ENCODE assay signal across 29 cellular contexts in the genomic region with DNA sequence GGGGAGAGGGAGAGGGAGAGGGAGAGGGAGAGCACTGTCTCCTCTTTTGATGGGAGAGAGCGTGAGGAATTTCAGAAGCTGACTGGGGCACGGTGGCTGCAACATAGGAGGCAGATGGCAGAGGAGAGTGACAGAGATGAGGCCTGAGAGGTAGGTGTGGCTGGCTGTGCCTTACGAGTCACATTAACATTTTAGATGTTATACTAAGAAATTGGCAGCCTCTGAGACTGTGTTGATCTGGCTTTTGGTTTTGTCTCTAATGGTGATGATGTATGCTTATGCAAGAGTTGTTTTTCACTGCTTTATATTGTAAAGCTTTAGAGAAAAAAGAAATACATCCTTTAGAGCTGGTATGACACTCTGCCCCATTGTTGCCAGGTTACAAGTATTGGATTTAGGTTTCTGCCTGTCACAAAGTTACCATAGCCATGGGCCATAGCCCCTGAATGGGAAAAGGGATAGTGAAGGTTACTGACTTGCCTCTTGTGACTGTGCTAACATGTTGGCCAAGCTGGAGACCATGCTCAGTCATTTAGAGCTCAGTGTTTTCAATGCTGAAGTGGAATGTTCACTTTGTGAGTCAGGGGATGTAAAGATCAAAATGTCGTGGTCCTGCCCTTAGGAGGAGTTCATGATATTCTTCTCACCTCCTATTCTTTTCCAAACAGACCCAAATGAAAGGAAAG.
DNase-seq lines count a peak whose midpoint lies in the region; ATAC-seq, FAIRE-seq and TF ChIP-seq lines count a peak whose summit lies in the region.
"Had no signal": no experiment of that assay in that cellular context is flagged by ENCODE, and none has a peak within 500 bp of the region (broad histone marks: within the 10 kb centered on the region; RNA-seq: fewer than 3 reads in every experiment).

No MANE protein-coding gene starts in this region.

- H3K27me3 ChIP-seq in breast epithelium (no peaks in the 10 kb centered on the region), RWPE2 (ENCODE audit: insufficient read depth, poor library complexity, severe bottlenecking) (peaks cover 2% of the 10 kb centered on the region)
- H3K27me3 ChIP-seq: uterus had no signal

- H3K4me1 ChIP-seq in breast epithelium = no peaks in the 10 kb centered on the region
- H3K4me1 ChIP-seq in RWPE2 (ENCODE audit: insufficient read depth, poor library complexity, severe bottlenecking) = peaks cover 2% of the 10 kb centered on the region
- H3K4me1 ChIP-seq: A549, parathyroid adenoma, uterus had no signal

- intact Hi-C loops in MCF 10A (cut with micrococcal nuclease) (no loop called here), breast epithelium (cut with DNase I; ENCODE audit: low total_unique reads) (no loop called here)

- CTCF ChIA-PET in MCF 10A (lab: Yijun Ruan, JAX) = interaction anchor here (0.7 to 1.5 kb wide), 7 partner anchors 15 to 239 kb away, joined by 3 to 6 read pairs (median 4); no protein-coding TSS in a partner anchor

- peak overlapping the region; percentile 57 for H3K27ac Mint-ChIP-seq in MCF 10A (ENCODE audit: low read depth, unreplicated experiment)
- H3K27ac Mint-ChIP-seq: activated CD4-positive, alpha-beta memory T cell treated with anti-CD3 and anti-CD28 coated beads for 36 hours; activated naive CD4-positive, alpha-beta T cell treated with anti-CD3 and anti-CD28 coated beads, Interleukin-2, amount 10 ng/mL, durations not matched to agents 7 days and 5 days; stimulated activated naive CD8-positive, alpha-beta T cell treated with anti-CD3 and anti-CD28 coated beads, Interleukin-15, Interleukin-2, amounts not matched to agents 100 ng/mL and 50 ng/mL, for 24 hours; T-helper 1 cell treated with Interleukin-12 subunit alpha and Interleukin-12 subunit beta and Interleukin-4 antibody, amounts not matched to agents 30 μg/mL and 1 μg/mL, for 36 hours had no signal

- H3K4me3 Mint-ChIP-seq in MCF 10A (ENCODE audit: unreplicated experiment) = no peak overlapping the region
- H3K4me3 Mint-ChIP-seq: activated CD4-positive, alpha-beta memory T cell treated with anti-CD3 and anti-CD28 coated beads for 36 hours; activated naive CD4-positive, alpha-beta T cell treated with anti-CD3 and anti-CD28 coated beads, Interleukin-2, amount 10 ng/mL, durations not matched to agents 7 days and 5 days; stimulated activated naive CD8-positive, alpha-beta T cell treated with anti-CD3 and anti-CD28 coated beads, Interleukin-15, Interleukin-2, amounts not matched to agents 100 ng/mL and 50 ng/mL, for 24 hours; T-helper 1 cell treated with Interleukin-12 subunit alpha and Interleukin-12 subunit beta and Interleukin-4 antibody, amounts not matched to agents 30 μg/mL and 1 μg/mL, for 36 hours had no signal

- H3K36me3 Mint-ChIP-seq in MCF 10A (ENCODE audit: insufficient read depth, unreplicated experiment) = peaks cover 6% of the 10 kb centered on the region

- H3K27me3 Mint-ChIP-seq in MCF 10A (ENCODE audit: insufficient read depth, unreplicated experiment) = no peaks in the 10 kb centered on the region
- H3K27me3 Mint-ChIP-seq: activated CD4-positive, alpha-beta memory T cell treated with anti-CD3 and anti-CD28 coated beads for 36 hours; activated naive CD4-positive, alpha-beta T cell treated with anti-CD3 and anti-CD28 coated beads, Interleukin-2, amount 10 ng/mL, durations not matched to agents 7 days and 5 days; stimulated activated naive CD8-positive, alpha-beta T cell treated with anti-CD3 and anti-CD28 coated beads, Interleukin-15, Interleukin-2, amounts not matched to agents 100 ng/mL and 50 ng/mL, for 24 hours had no signal

- POLR2A ChIA-PET in MCF 10A (lab: Yijun Ruan, JAX) = interaction anchor here (0.6 to 1.4 kb wide), 6 partner anchors 20 to 271 kb away, joined by 3 to 7 read pairs (median 4); no protein-coding TSS in a partner anchor

- H3K36me3 ChIP-seq in breast epithelium (no peaks in the 10 kb centered on the region), RWPE2 (ENCODE audit: low read depth) (peaks cover 5% of the 10 kb centered on the region; the same call in 1 of the 2 replicates)
- H3K36me3 ChIP-seq: thoracic aorta, uterus had no signal

- no TSS peak for BruUV-seq in MCF 10A (replicated peaks; lab: Mats Ljungman, UMichigan)

- DNase-seq in MCF 10A (ENCODE audit: unreplicated experiment) = no peak
- no peak for DNase-seq in breast epithelium (ENCODE audit: low spot score in 2 of 2)
- DNase-seq in RWPE2 (ENCODE audit: low spot score) = no peak
- peak; percentile 16 for DNase-seq in fibroblast of pulmonary artery (ENCODE audit: low read depth)
- DNase-seq in urothelium cell line (ENCODE audit: low spot score) = no peak
- DNase-seq in A172 (ENCODE audit: low spot score) = no peak
- no peak for DNase-seq in globus pallidus (ENCODE audit: low spot score)
- no peak for DNase-seq in H54 (ENCODE audit: insufficient read length, low spot score)
- DNase-seq: activated CD4-positive, alpha-beta memory T cell treated with anti-CD3 and anti-CD28 coated beads for 36 hours; activated CD4-positive, alpha-beta T cell treated with anti-CD3 and anti-CD28 coated beads for 1 hour; activated CD8-positive, alpha-beta memory T cell treated with anti-CD3 and anti-CD28 coated beads, Interleukin-2, amount 50 U/mL, for 4 hours; activated naive CD4-positive, alpha-beta T cell treated with anti-CD3 and anti-CD28 coated beads, Interleukin-2, amount 10 ng/mL, durations not matched to agents 7 days and 5 days; DMS 273 treated with DMSO at 0.1 percent for 48 hours; islet precursor cell; left ventricle myocardium inferior; NCI-H1105; NCI-H2029; NCI-H524 treated with DMSO at 0.1 percent for 48 hours; stimulated activated CD4-positive, alpha-beta T cell treated with anti-CD3 and anti-CD28 coated beads, Interleukin-1b, Interleukin-23, amount 100 ng/mL, for 48 hours; uterus had no signal

- H3K4me3 ChIP-seq in breast epithelium (no peak overlapping the region), RWPE2 (ENCODE audit: severe bottlenecking) (no peak overlapping the region), fibroblast of pulmonary artery (replicated peaks; ENCODE audit: low read depth, low read length) (no peak overlapping the region)
- H3K4me3 ChIP-seq: A549, left ventricle myocardium inferior, thoracic aorta, uterus had no signal

- TF ChIP-seq CTCF in MCF 10A (IDR thresholded peaks at IDR 0.05; ENCODE audit: unreplicated experiment) = no peak
- no peak for TF ChIP-seq CTCF in breast epithelium (IDR thresholded peaks at IDR 0.05)
- TF ChIP-seq CTCF in RWPE2 (IDR thresholded peaks at IDR 0.05; ENCODE audit: poor library complexity, severe bottlenecking) = no peak
- TF ChIP-seq CTCF in fibroblast of pulmonary artery (IDR thresholded peaks at IDR 0.05; ENCODE audit: low read length, missing control alignments) = no peak

- peaks cover 9% of the 10 kb centered on the region for H3K4me1 Mint-ChIP-seq in MCF 10A (ENCODE audit: insufficient read depth, unreplicated experiment)
- H3K4me1 Mint-ChIP-seq: activated naive CD4-positive, alpha-beta T cell treated with anti-CD3 and anti-CD28 coated beads, Interleukin-2, amount 10 ng/mL, durations not matched to agents 7 days and 5 days had no signal

- ATAC-seq in RWPE2 (ENCODE audit: low read depth) = peak; percentile 45; the same call in 2 of the 3 replicates
- ATAC-seq: A549, Right ventricle myocardium inferior, SK-N-SH treated with all-trans-retinoic acid at 6 μM for 48 hours had no signal

- H3K9me3 ChIP-seq in breast epithelium (no peaks in the 10 kb centered on the region), RWPE2 (ENCODE audit: severe bottlenecking) (no peaks in the 10 kb centered on the region)
- H3K9me3 ChIP-seq: A549, thoracic aorta, uterus had no signal

- TF ChIP-seq POLR2A in breast epithelium (IDR thresholded peaks at IDR 0.05) (no peak), H54 (IDR thresholded peaks at IDR 0.05; ENCODE audit: low read depth, low read length) (no peak)

- peak; percentile 95 for FAIRE-seq in urothelium cell line (lab: Jason Lieb, UNC)
- no peak for FAIRE-seq in H54 (lab: Jason Lieb, UNC)
- FAIRE-seq: A549, colon, GM12892 had no signal

- H3K9me3 Mint-ChIP-seq in MCF 10A (ENCODE audit: unreplicated experiment) = peaks cover 12% of the 10 kb centered on the region

- no peak overlapping the region for H3K27ac ChIP-seq in breast epithelium
- no peak overlapping the region for H3K27ac ChIP-seq in RWPE2 (ENCODE audit: poor library complexity, severe bottlenecking)
- H3K27ac ChIP-seq: A549, left ventricle myocardium inferior, parathyroid adenoma, thoracic aorta, uterus had no signal
